ENCODE assay signal across 1 cellular context in genomic region chr4:170243662-170244288, GRCh38.
TF ChIP-seq lines count a peak whose summit lies in the region.

No MANE protein-coding gene starts in this region.

TF ChIP-seq in H1, 55 proteins besides CTCF, POLR2A, EP300 and RAD21:
- TF ChIP-seq POU5F1 (IDR thresholded peaks at IDR 0.05; ENCODE audit: low read depth, low read length) (peak; percentile 45; the same call in 1 of the 2 replicates), SP2 (IDR thresholded peaks at IDR 0.05; ENCODE audit: low read length) (no peak)
